17 cellular contexts compared by ENCODE assay signal in genomic region chr1:44366576-44366975, GRCh38.
DNase-seq lines count a peak whose midpoint lies in the region; ATAC-seq and TF ChIP-seq lines count a peak whose summit lies in the region.
"Had no signal": no experiment of that assay in that cellular context is flagged by ENCODE, and none has a peak within 500 bp of the region (broad histone marks: within the 10 kb centered on the region; RNA-seq: fewer than 3 reads in every experiment).

No MANE protein-coding gene starts in this region.

- no peak overlapping the region for H3K27ac ChIP-seq in HEK293 (ENCODE audit: extremely low read depth, low read depth, low read length)
- H3K27ac ChIP-seq: 22Rv1, BLaER1, C4-2B had no signal

- TF ChIP-seq CTCF in HEK293 (tag by site-specific recombination; IDR thresholded peaks at IDR 0.05): no peak

- intact Hi-C loops in head of caudate nucleus (cut with DNase I): no loop called here

- H3K9me3 ChIP-seq in HEK293 (ENCODE audit: control insufficient read depth, insufficient read depth, low read depth, low read length): no peaks in the 10 kb centered on the region
- H3K9me3 ChIP-seq: BLaER1, HAP-1 had no signal

- no peaks in the 10 kb centered on the region for H3K4me1 ChIP-seq in HEK293 (ENCODE audit: control insufficient read depth, insufficient read depth, low read length)
- H3K4me1 ChIP-seq: HAP-1 had no signal

- CTCF ChIA-PET in HEK293 (lab: Yijun Ruan, JAX): interaction anchor here (0.7 to 2.1 kb wide), 3 partner anchors 12 to 206 kb away, joined by 3 to 5 read pairs (median 3); no protein-coding TSS in a partner anchor

- peak; percentile 4 for DNase-seq in SKM-1 (lab: John Stamatoyannopoulos, UW; ENCODE audit: unreplicated experiment)
- DNase-seq in SKM-1 treated with dmso at 0.1 percent for 144 hours (lab: John Stamatoyannopoulos, UW; ENCODE audit: unreplicated experiment): no peak
- DNase-seq in head of caudate nucleus: peak in 38 of 42 donors; percentile 14 to 87 (median 62)
- no peak for DNase-seq in NCI-H82 treated with DMSO at 0.1 percent for 48 hours (lab: John Stamatoyannopoulos, UW; ENCODE audit: unreplicated experiment)
- DNase-seq: Calu3; CD4-positive, alpha-beta T cell; CD8-positive, alpha-beta memory T cell; DMS153; DND-41; GOT3 had no signal

- no peaks in the 10 kb centered on the region for H3K36me3 ChIP-seq in HEK293 (ENCODE audit: control insufficient read depth in 2 of 2, insufficient read depth in 1 of 2, low read length in 2 of 2)
- H3K36me3 ChIP-seq: BLaER1, HAP-1 had no signal

- no peak overlapping the region for H3K4me3 ChIP-seq in HEK293 (ENCODE audit: low read depth, low read length)
- H3K4me3 ChIP-seq: BLaER1, HAP-1 had no signal

- POLR2A ChIA-PET in HEK293 (lab: Yijun Ruan, JAX): no interaction called here

- ATAC-seq in HG03342 (IDR thresholded peaks at IDR 0.05; ENCODE audit: unreplicated experiment): no peak
- ATAC-seq in HG02763 (IDR thresholded peaks at IDR 0.05; ENCODE audit: unreplicated experiment): no peak

TF ChIP-seq in HEK293, 187 proteins besides CTCF, POLR2A, EP300 and RAD21:
- TF ChIP-seq EGR2 (tag by site-specific recombination; IDR thresholded peaks at IDR 0.05; ENCODE audit: low read depth): 0 out of 2 replicates have a peak, but pooled peaks have one; percentile 15
- TF ChIP-seq ZSCAN30 (tag by site-specific recombination; IDR thresholded peaks at IDR 0.05): no peak

Comparison
In these comparisons a context has a peak if more than half of its experiments do, and no peak if none do; other contexts are left out.
1. DNase-seq: peak in SKM-1 (single experiment) and head of caudate nucleus (38 of 42); none in SKM-1 treated with dmso at 0.1 percent for 144 hours (single experiment) and NCI-H82 treated with DMSO at 0.1 percent for 48 hours (single experiment).